Comparison of ENCODE assay signal across 9 cellular contexts in genomic region chr4:113106076-113106475, GRCh38. TPM values are rescaled to one million over a fixed set of nuclear protein-coding genes. Genes with fewer than 3 reads are reported as not detected.
A peak's percentile ranks its signal among the peaks of the same experiment; 100 is the strongest.
DNase-seq lines count a peak whose midpoint lies in the region; ATAC-seq and TF ChIP-seq lines count a peak whose summit lies in the region.
"Had no signal": no experiment of that assay in that cellular context is flagged by ENCODE, and none has a peak within 500 bp of the region (broad histone marks: within the 10 kb centered on the region; RNA-seq: fewer than 3 reads in every experiment).

No MANE protein-coding gene starts in this region.

- no peak overlapping the region for H3K4me3 ChIP-seq in PC-3 (ENCODE audit: low read length)
- H3K4me3 ChIP-seq: SJSA1 had no signal

- POLR2A ChIA-PET in PC-3 (lab: Charles Lee; ENCODE audit: unreplicated experiment), result no interaction called here

- H3K9me2 ChIP-seq in PC-3 (replicated peaks; ENCODE audit: low read length), result no peaks in the 10 kb centered on the region

- H2AFZ ChIP-seq in PC-3 (ENCODE audit: low read length), result no peak overlapping the region

- H3K9ac ChIP-seq in PC-3 (ENCODE audit: low read length), result no peak overlapping the region

- no peaks in the 10 kb centered on the region for H3F3A ChIP-seq in PC-3 (ENCODE audit: low read length, unreplicated experiment)

- CTCF ChIA-PET in PC-3 (lab: Charles Lee), result no interaction called here

- H3K36me3 ChIP-seq in PC-3 (ENCODE audit: low read depth, low read length), result no peaks in the 10 kb centered on the region
- H3K36me3 ChIP-seq: SJSA1 had no signal

- DNase-seq in DMS79 treated with DMSO at 0.1 percent for 48 hours (lab: John Stamatoyannopoulos, UW), result peak; percentile 29
- DNase-seq in DMS79 (lab: John Stamatoyannopoulos, UW), result no peak
- peak; percentile 57 for DNase-seq in PC-3
- DNase-seq in foreskin keratinocyte, result peak in 1 of 2 donors; percentile 17
- DNase-seq in stromal cell of bone marrow (ENCODE audit: low read depth), result peak; percentile 49
- no peak for DNase-seq in stimulated activated CD4-positive, alpha-beta T cell treated with anti-CD3 and anti-CD28 coated beads, Interleukin-1b, Interleukin-23, amount 100 ng/mL, for 48 hours

- H3K27me3 ChIP-seq in PC-3 (ENCODE audit: low read length), result no peaks in the 10 kb centered on the region
- H3K27me3 ChIP-seq in foreskin keratinocyte, result peaks cover 31% of the 10 kb centered on the region

- H3K4me1 ChIP-seq in PC-3 (ENCODE audit: insufficient read depth, low read length) (peaks cover 5% of the 10 kb centered on the region; the same call in 1 of the 2 replicates), foreskin keratinocyte (no peaks in the 10 kb centered on the region)
- H3K4me1 ChIP-seq: SJSA1 had no signal

- ATAC-seq in PC-3 (no peak; the same call in 1 of the 2 replicates), foreskin keratinocyte (peak; percentile 27), esophagus mucosa (no peak), HG03175 (IDR thresholded peaks at IDR 0.05; ENCODE audit: unreplicated experiment) (no peak)

- H3K9me3 ChIP-seq in PC-3 (ENCODE audit: low read length), result no peaks in the 10 kb centered on the region
- H3K9me3 ChIP-seq: SJSA1 had no signal

- no peak overlapping the region for H3K4me2 ChIP-seq in PC-3 (ENCODE audit: low read length)

- H3K79me2 ChIP-seq in PC-3 (ENCODE audit: low read length), result no peaks in the 10 kb centered on the region

- H3K27ac ChIP-seq in PC-3 (ENCODE audit: low read length) (no peak overlapping the region), foreskin keratinocyte (no peak overlapping the region)
- H3K27ac ChIP-seq: SJSA1 had no signal

- intact Hi-C loops in PC-3 (cut with micrococcal nuclease), result loop anchor here (1.0 to 5.0 kb wide), 5 partner anchors 47 to 286 kb away; no protein-coding TSS in a partner anchor

- BruUV-seq in PC-3 (replicated peaks; lab: Mats Ljungman, UMichigan), result no TSS peak

- TF ChIP-seq CTCF in PC-3 (conservative IDR thresholded peaks at IDR 0.05; ENCODE audit: low read depth, low read length) (peak; percentile 61), foreskin keratinocyte (conservative IDR thresholded peaks at IDR 0.05) (peak; percentile 51)

- no peaks in the 10 kb centered on the region for H4K20me1 ChIP-seq in PC-3 (ENCODE audit: low read length)

RNA-seq across cellular contexts. Expression of gene ANK2, which starts 56.6 kb away (rescaled TPM):
- 1.4 and 1.8 TPM in 2 replicates for total RNA-seq in PC-3 (2014; rRNA removed)
- total RNA-seq in foreskin keratinocyte, result 0.60 and 1.2 TPM in 2 replicates
- polyA plus RNA-seq in foreskin keratinocyte, result 0.11 and 0.13 TPM in 2 replicates
- 1.6 TPM for total RNA-seq in esophagus mucosa

Comparison
In these comparisons a context has a peak if more than half of its experiments do, and no peak if none do; other contexts are left out.
1. DNase-seq: peak in DMS79 treated with DMSO at 0.1 percent for 48 hours (single experiment), PC-3 (single experiment) and stromal cell of bone marrow (single experiment); none in DMS79 (single experiment) and stimulated activated CD4-positive, alpha-beta T cell treated with anti-CD3 and anti-CD28 coated beads, Interleukin-1b, Interleukin-23, amount 100 ng/mL, for 48 hours (single experiment).